ENCODE assay signal across 19 cellular contexts in the genomic region with DNA sequence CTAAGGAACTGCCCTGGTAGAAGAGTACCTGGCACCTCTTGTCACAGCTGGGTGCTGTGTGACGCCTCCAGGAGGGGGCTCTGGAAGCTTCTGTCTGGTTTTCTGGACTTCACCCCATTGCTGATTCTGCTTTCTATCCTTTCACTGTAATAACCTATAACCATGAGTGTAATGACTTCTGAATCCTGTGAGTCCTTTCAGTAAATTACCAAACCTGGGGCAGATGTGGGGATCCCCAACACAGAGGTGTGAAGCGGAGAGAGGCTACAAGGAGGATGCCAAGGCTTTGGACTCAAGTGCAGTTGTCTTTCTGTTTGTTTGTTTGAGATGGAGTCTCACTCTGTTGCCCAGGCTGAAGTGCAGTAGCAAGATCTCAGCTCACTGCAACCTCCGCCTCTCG.
DNase-seq lines count a peak whose midpoint lies in the region; ATAC-seq, FAIRE-seq and TF ChIP-seq lines count a peak whose summit lies in the region.
"Had no signal": no experiment of that assay in that cellular context is flagged by ENCODE, and none has a peak within 500 bp of the region (broad histone marks: within the 10 kb centered on the region; RNA-seq: fewer than 3 reads in every experiment).

No MANE protein-coding gene starts in this region.

- no peak for TF ChIP-seq CTCF in K562 (IDR thresholded peaks at IDR 0.05 in 2 of 3, conservative IDR thresholded peaks at IDR 0.05 in 1 of 3; ENCODE audit: insufficient read depth in 2 of 3, low read depth in 1 of 3, low read length in 3 of 3)

- POLR2A ChIA-PET in T-cell (lab: Charles Lee) (no interaction called here), K562 (lab: Yijun Ruan, JAX) (no interaction called here)

- H3K9me3 ChIP-seq in K562 (replicated peaks; ENCODE audit: control insufficient read depth, insufficient read depth, low read depth, low read length) = no peaks in the 10 kb centered on the region

- no peaks in the 10 kb centered on the region for H3K79me2 ChIP-seq in K562 (ENCODE audit: control insufficient read depth, insufficient read depth, low read length)

- no peak for TF ChIP-seq EP300 in K562 (IDR thresholded peaks at IDR 0.05; ENCODE audit: low read length)

- H3K36me3 Mint-ChIP-seq in activated naive CD4-positive, alpha-beta T cell treated with anti-CD3 and anti-CD28 coated beads, Interleukin-2, amount 50 U/mL, for 72 hours = peaks cover 7 to 33% of the 10 kb centered on the region in 2 donors
- peaks cover 35% of the 10 kb centered on the region for H3K36me3 Mint-ChIP-seq in activated naive CD4-positive, alpha-beta T cell treated with anti-CD3 and anti-CD28 coated beads, Interleukin-2, amount 10 ng/mL, durations not matched to agents 7 days and 5 days
- H3K36me3 Mint-ChIP-seq in T-cell = peaks cover 32% of the 10 kb centered on the region
- peaks cover 53% of the 10 kb centered on the region for H3K36me3 Mint-ChIP-seq in stimulated activated effector memory CD8-positive, alpha-beta T cell treated with anti-CD3 and anti-CD28 coated beads, Interleukin-12 subunit alpha, Interleukin-12 subunit beta, amount 100 ng/mL, for 72 hours

- no peak for DNase-seq in activated naive CD4-positive, alpha-beta T cell treated with anti-CD3 and anti-CD28 coated beads, Interleukin-2, amount 50 U/mL, for 72 hours (ENCODE audit: low spot score in 2 of 2)
- no peak for DNase-seq in activated naive CD4-positive, alpha-beta T cell treated with anti-CD3 and anti-CD28 coated beads, Interleukin-2, amount 10 ng/mL, durations not matched to agents 7 days and 5 days
- DNase-seq in T-cell (no peak), K562 (ENCODE audit: extremely low read depth in 1 of 4, low spot score in 3 of 4) (no peak), middle frontal gyrus (ENCODE audit: extremely low spot score, low spot score) (no peak)
- DNase-seq in stimulated activated effector memory CD8-positive, alpha-beta T cell treated with anti-CD3 and anti-CD28 coated beads, Interleukin-12 subunit alpha, Interleukin-12 subunit beta, amount 100 ng/mL, for 72 hours (ENCODE audit: low spot score in 2 of 2) = no peak
- DNase-seq in effector CD8-positive, alpha-beta T cell (lab: John Stamatoyannopoulos, UW) = no peak
- DNase-seq: CD8-positive, alpha-beta memory T cell; DMS79 treated with DMSO at 0.1 percent for 48 hours; H7; NCI-H1048; NCI-H1436 treated with DMSO at 0.1 percent for 48 hours; NCI-H2029 treated with DMSO at 0.1 percent for 48 hours; NCI-H2171 treated with DMSO at 0.1 percent for 48 hours; NCI-H446 treated with DMSO at 0.1 percent for 48 hours; OCI-M1; RPMI8226 had no signal

- no peaks in the 10 kb centered on the region for H3K27me3 ChIP-seq in K562 (ENCODE audit: control insufficient read depth in 2 of 2, insufficient read depth in 2 of 2, low read length in 2 of 2)

- WGBS in K562 (ENCODE audit: insufficient coverage, low coverage, missing lambda C conversion rate) = 72% methylated on average over 4 of the region's 4 CpGs

- no peaks in the 10 kb centered on the region for H3K27me3 Mint-ChIP-seq in activated naive CD4-positive, alpha-beta T cell treated with anti-CD3 and anti-CD28 coated beads, Interleukin-2, amount 10 ng/mL, durations not matched to agents 7 days and 5 days
- H3K27me3 Mint-ChIP-seq in T-cell = no peaks in the 10 kb centered on the region

- CTCF ChIA-PET in activated naive CD4-positive, alpha-beta T cell treated with anti-CD3 and anti-CD28 coated beads, Interleukin-2, amount 10 ng/mL, durations not matched to agents 7 days and 5 days (lab: Charles Lee) = interaction anchor here (0.6 to 1.1 kb wide), 3 partner anchors 11 to 342 kb away, joined by 3 read pairs; no protein-coding TSS in a partner anchor
- CTCF ChIA-PET in T-cell (lab: Charles Lee) (interaction anchor here in 1 of 2 donors (1.3 kb wide), 1 partner anchor 347 kb away, joined by 3 read pairs; no protein-coding TSS in a partner anchor), K562 (lab: Yijun Ruan, JAX; ENCODE audit: low intra/inter-chr PET ratio) (no interaction called here)

- H3K27ac ChIP-seq in K562 (ENCODE audit: extremely low read depth, low read depth, low read length) = no peak overlapping the region
- H3K27ac ChIP-seq: KMS-11 had no signal

- no peak overlapping the region for H3K4me3 Mint-ChIP-seq in activated naive CD4-positive, alpha-beta T cell treated with anti-CD3 and anti-CD28 coated beads, Interleukin-2, amount 10 ng/mL, durations not matched to agents 7 days and 5 days
- H3K4me3 Mint-ChIP-seq in T-cell = no peak overlapping the region
- no peak overlapping the region for H3K4me3 Mint-ChIP-seq in stimulated activated effector memory CD8-positive, alpha-beta T cell treated with anti-CD3 and anti-CD28 coated beads, Interleukin-12 subunit alpha, Interleukin-12 subunit beta, amount 100 ng/mL, for 72 hours

- H3K4me3 ChIP-seq in K562 = no peak overlapping the region

- FAIRE-seq in K562 (lab: Jason Lieb, UNC) = peak; percentile 11
- FAIRE-seq: D721Med had no signal

- intact Hi-C loops in K562 (cut with micrococcal nuclease) = no loop called here

- H3K27ac Mint-ChIP-seq in activated naive CD4-positive, alpha-beta T cell treated with anti-CD3 and anti-CD28 coated beads, Interleukin-2, amount 50 U/mL, for 72 hours = peak overlapping the region; percentile 67 to 81
- no peak overlapping the region for H3K27ac Mint-ChIP-seq in activated naive CD4-positive, alpha-beta T cell treated with anti-CD3 and anti-CD28 coated beads, Interleukin-2, amount 10 ng/mL, durations not matched to agents 7 days and 5 days
- peak overlapping the region; percentile 53 to 74 for H3K27ac Mint-ChIP-seq in T-cell
- H3K27ac Mint-ChIP-seq in stimulated activated effector memory CD8-positive, alpha-beta T cell treated with anti-CD3 and anti-CD28 coated beads, Interleukin-12 subunit alpha, Interleukin-12 subunit beta, amount 100 ng/mL, for 72 hours = peak overlapping the region; percentile 27

- peak; percentile 4 to 16 for ATAC-seq in activated naive CD4-positive, alpha-beta T cell treated with anti-CD3 and anti-CD28 coated beads, Interleukin-2, amount 50 U/mL, for 72 hours
- ATAC-seq in T-cell (replicated peaks in 1 of 4) (no peak), K562 (no peak)
- ATAC-seq in stimulated activated effector memory CD8-positive, alpha-beta T cell treated with anti-CD3 and anti-CD28 coated beads, Interleukin-12 subunit alpha, Interleukin-12 subunit beta, amount 100 ng/mL, for 72 hours = no peak

- H4K20me1 ChIP-seq in K562 (replicated peaks; ENCODE audit: control insufficient read depth, insufficient read depth, low read length) = no peaks in the 10 kb centered on the region

- TF ChIP-seq POLR2A in K562 (conservative IDR thresholded peaks at IDR 0.05) = no peak

- no peaks in the 10 kb centered on the region for H3K4me1 ChIP-seq in K562 (replicated peaks in 1 of 2; ENCODE audit: control insufficient read depth in 2 of 2, insufficient read depth in 2 of 2, low read length in 2 of 2)

- peaks cover 6% of the 10 kb centered on the region; the same call in 2 of the 3 replicates for H3K36me3 ChIP-seq in K562 (ENCODE audit: control insufficient read depth, insufficient read depth, low read length)

- in situ Hi-C loops in K562 (cut with MboI) = loop anchor here (10.0 kb wide), 1 partner anchor 138 kb away; no protein-coding TSS in a partner anchor

- H3K9me3 Mint-ChIP-seq in activated naive CD4-positive, alpha-beta T cell treated with anti-CD3 and anti-CD28 coated beads, Interleukin-2, amount 50 U/mL, for 72 hours = peaks cover 0 to 6% of the 10 kb centered on the region in 2 donors
- H3K9me3 Mint-ChIP-seq in activated naive CD4-positive, alpha-beta T cell treated with anti-CD3 and anti-CD28 coated beads, Interleukin-2, amount 10 ng/mL, durations not matched to agents 7 days and 5 days = peaks cover 10% of the 10 kb centered on the region
- H3K9me3 Mint-ChIP-seq in T-cell = peaks cover 0 to 3% (median 2%) of the 10 kb centered on the region in 3 donors
- H3K9me3 Mint-ChIP-seq in stimulated activated effector memory CD8-positive, alpha-beta T cell treated with anti-CD3 and anti-CD28 coated beads, Interleukin-12 subunit alpha, Interleukin-12 subunit beta, amount 100 ng/mL, for 72 hours = no peaks in the 10 kb centered on the region

- no peak overlapping the region for H3K9ac ChIP-seq in K562 (ENCODE audit: insufficient read depth in 1 of 2, low read depth in 2 of 2, low read length in 2 of 2)
- H3K9ac ChIP-seq: KMS-11 had no signal

- BruUV-seq in K562 (replicated peaks; lab: Mats Ljungman, UMichigan) = no TSS peak

- H3K4me2 ChIP-seq in K562 (ENCODE audit: insufficient read depth, low read length) = no peak overlapping the region
- H3K4me2 ChIP-seq: KMS-11 had no signal

- peaks cover 39% of the 10 kb centered on the region for H3K4me1 Mint-ChIP-seq in activated naive CD4-positive, alpha-beta T cell treated with anti-CD3 and anti-CD28 coated beads, Interleukin-2, amount 10 ng/mL, durations not matched to agents 7 days and 5 days
- peaks cover 34 to 48% (median 40%) of the 10 kb centered on the region in 3 donors for H3K4me1 Mint-ChIP-seq in T-cell
- H3K4me1 Mint-ChIP-seq in stimulated activated effector memory CD8-positive, alpha-beta T cell treated with anti-CD3 and anti-CD28 coated beads, Interleukin-12 subunit alpha, Interleukin-12 subunit beta, amount 100 ng/mL, for 72 hours = peaks cover 47% of the 10 kb centered on the region

- H2AFZ ChIP-seq in K562 (ENCODE audit: low read depth, low read length) = no peak overlapping the region

- TF ChIP-seq RAD21 in K562 (CRISPR knock-in tag; conservative IDR thresholded peaks at IDR 0.05 in 1 of 2, IDR thresholded peaks at IDR 0.05 in 1 of 2) = no peak

- no peaks in the 10 kb centered on the region for H3K9me1 ChIP-seq in K562 (ENCODE audit: control insufficient read depth, insufficient read depth, low read length)

TF ChIP-seq in K562, 482 proteins besides CTCF, POLR2A, EP300 and RAD21:
- TF ChIP-seq NCOA4 (IDR thresholded peaks at IDR 0.05; ENCODE audit: partially characterized antibody) = no peak
- TF ChIP-seq ZNF778 (CRISPR knock-in tag; IDR thresholded peaks at IDR 0.05) = no peak
- TF ChIP-seq FOXA1 (IDR thresholded peaks at IDR 0.05; ENCODE audit: borderline replicate concordance) = no peak

Comparison
In these comparisons a context has a peak if more than half of its experiments do, and no peak if none do; other contexts are left out.
1. ATAC-seq: peak in activated naive CD4-positive, alpha-beta T cell treated with anti-CD3 and anti-CD28 coated beads, Interleukin-2, amount 50 U/mL, for 72 hours (2 of 2); none in T-cell (0 of 4), K562 (single experiment) and stimulated activated effector memory CD8-positive, alpha-beta T cell treated with anti-CD3 and anti-CD28 coated beads, Interleukin-12 subunit alpha, Interleukin-12 subunit beta, amount 100 ng/mL, for 72 hours (single experiment).